8 cellular contexts compared by ENCODE assay signal in the genomic region with DNA sequence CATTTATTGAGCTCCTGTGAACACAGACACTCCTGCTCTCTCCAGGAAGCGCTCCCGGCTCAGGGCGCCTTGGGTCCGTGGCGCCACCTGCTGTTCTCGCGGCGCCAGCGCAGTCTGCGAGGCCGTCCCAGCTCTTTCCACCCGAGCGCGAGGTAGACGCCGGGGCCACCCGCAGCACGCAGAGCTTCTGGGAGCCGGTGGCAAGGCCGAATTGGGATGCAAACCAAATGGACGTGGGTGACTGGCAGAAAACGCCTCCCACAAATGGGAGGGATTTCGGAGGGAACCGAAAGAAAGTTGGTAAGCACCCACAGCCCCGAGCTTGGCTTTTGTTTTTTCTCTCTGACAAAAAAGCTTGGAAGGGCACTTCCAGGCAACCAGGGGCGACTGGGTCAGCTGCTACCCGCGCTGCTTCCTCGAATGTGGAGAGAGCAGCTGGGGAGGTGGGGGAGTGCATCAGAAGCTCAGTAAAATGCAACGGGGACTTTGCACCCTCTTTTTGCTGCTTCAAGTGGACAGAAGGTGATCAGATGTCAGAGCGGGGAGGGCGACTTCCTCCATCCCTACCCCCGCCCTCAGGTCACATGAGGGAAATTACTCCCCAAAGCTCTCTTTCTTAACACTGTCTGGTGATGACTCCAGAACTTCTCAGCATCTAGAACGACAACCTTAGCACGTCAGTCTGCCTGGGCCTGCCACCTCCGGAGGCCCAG. TPM values are rescaled to one million over a fixed set of nuclear protein-coding genes. Genes with fewer than 3 reads are reported as not detected.
DNase-seq lines count a peak whose midpoint lies in the region; ATAC-seq, FAIRE-seq and TF ChIP-seq lines count a peak whose summit lies in the region.

No MANE protein-coding gene starts in this region.

- H3K9me3 ChIP-seq in HepG2 (ENCODE audit: low read length) = no peaks in the 10 kb centered on the region

- H3K4me1 ChIP-seq in HepG2 (ENCODE audit: insufficient read depth, low read length) = peaks cover 41% of the 10 kb centered on the region

- H3K4me3 Mint-ChIP-seq in activated CD4-positive, alpha-beta T cell treated with anti-CD3 and anti-CD28 coated beads, Interleukin-2, amount 10 ng/mL, durations not matched to agents 7 days and 5 days = peak overlapping the region; percentile 69
- H3K4me3 Mint-ChIP-seq in dendritic cell treated with granulocyte-macrophage colony-stimulating factor and Interleukin-4, amounts not matched to agents 40 ng/mL and 50 ng/mL, for 4 days = peak overlapping the region; percentile 95

- peaks cover 9% of the 10 kb centered on the region for H3K27me3 Mint-ChIP-seq in activated CD4-positive, alpha-beta T cell treated with anti-CD3 and anti-CD28 coated beads, Interleukin-2, amount 10 ng/mL, durations not matched to agents 7 days and 5 days
- no peaks in the 10 kb centered on the region for H3K27me3 Mint-ChIP-seq in dendritic cell treated with granulocyte-macrophage colony-stimulating factor and Interleukin-4, amounts not matched to agents 40 ng/mL and 50 ng/mL, for 4 days

- H3K27me3 ChIP-seq in HepG2 (ENCODE audit: control insufficient read depth in 1 of 2, insufficient read depth in 2 of 2, low read length in 2 of 2) = peaks cover 0 to 8% of the 10 kb centered on the region in 2 experiments; a peak in 4 of 5 replicates

- BruUV-seq in HepG2 (replicated peaks; lab: Mats Ljungman, UMichigan) = TSS peak; percentile 79

- peaks cover 46% of the 10 kb centered on the region for H3K4me1 Mint-ChIP-seq in activated CD4-positive, alpha-beta T cell treated with anti-CD3 and anti-CD28 coated beads, Interleukin-2, amount 10 ng/mL, durations not matched to agents 7 days and 5 days
- H3K4me1 Mint-ChIP-seq in dendritic cell treated with granulocyte-macrophage colony-stimulating factor and Interleukin-4, amounts not matched to agents 40 ng/mL and 50 ng/mL, for 4 days (ENCODE audit: low read depth) = peaks cover 76% of the 10 kb centered on the region

- POLR2A ChIA-PET in activated CD4-positive, alpha-beta T cell treated with anti-CD3 and anti-CD28 coated beads, Interleukin-2, amount 10 ng/mL, durations not matched to agents 7 days and 5 days (lab: Charles Lee) = interaction anchor here (0.8 kb wide), 2 partner anchors 257 to 392 kb away, joined by 3 read pairs; no protein-coding TSS in a partner anchor
- POLR2A ChIA-PET in HepG2 (lab: Yijun Ruan, JAX) = interaction anchor here (0.6 to 2.0 kb wide), 16 partner anchors 9 to 458 kb away, joined by 3 to 34 read pairs (median 6); a partner anchor contains a TSS

- WGBS in HepG2 (ENCODE audit: low lambda C conversion rate) = under 1% methylated on average over 33 of the region's 36 CpGs

- peak; percentile 41 to 67; a peak in 2 of 4 replicates for TF ChIP-seq POLR2A in HepG2 (IDR thresholded peaks at IDR 0.05; ENCODE audit: insufficient read depth in 1 of 2, low read depth in 2 of 2, low read length in 2 of 2)

- H3K79me2 ChIP-seq in HepG2 (ENCODE audit: insufficient read depth, low read length) = no peaks in the 10 kb centered on the region

- H3K9me3 Mint-ChIP-seq in activated CD4-positive, alpha-beta T cell treated with anti-CD3 and anti-CD28 coated beads, Interleukin-2, amount 10 ng/mL, durations not matched to agents 7 days and 5 days = no peaks in the 10 kb centered on the region
- no peaks in the 10 kb centered on the region for H3K9me3 Mint-ChIP-seq in dendritic cell treated with granulocyte-macrophage colony-stimulating factor and Interleukin-4, amounts not matched to agents 40 ng/mL and 50 ng/mL, for 4 days

- CTCF ChIA-PET in activated CD4-positive, alpha-beta T cell treated with anti-CD3 and anti-CD28 coated beads, Interleukin-2, amount 10 ng/mL, durations not matched to agents 7 days and 5 days (lab: Charles Lee) = interaction anchor here (0.6 to 3.2 kb wide), 55 partner anchors 10 to 1704 kb away, joined by 3 to 39 read pairs (median 5); a partner anchor contains a TSS
- CTCF ChIA-PET in HepG2 (lab: Yijun Ruan, JAX; ENCODE audit: low intra/inter-chr PET ratio, low total read pairs) = interaction anchor here (0.6 to 2.2 kb wide), 4 partner anchors 26 to 270 kb away, joined by 3 to 13 read pairs (median 8); no protein-coding TSS in a partner anchor

- peak overlapping the region; percentile 97 for H3K4me2 ChIP-seq in HepG2 (ENCODE audit: low read depth, low read length)

- in situ Hi-C loops in HepG2 (cut with HindIII; ENCODE audit: extremely low pct_ligation_motif_present, low pct_unique_long_range_greater_than_20kb) = loop anchor here (5.0 kb wide), 1 partner anchor 276 kb away; no protein-coding TSS in a partner anchor

- peak overlapping the region; percentile 69 for H3K27ac ChIP-seq in HepG2 (ENCODE audit: extremely low read length, insufficient read depth, low read length)

- H3K4me3 ChIP-seq in HepG2 (replicated peaks in 1 of 3; ENCODE audit: insufficient read depth in 1 of 3, low read depth in 2 of 3, low read length in 3 of 3) = peak overlapping the region; percentile 67 to 80 (median 73)

- peak overlapping the region; percentile 80 for H3K27ac Mint-ChIP-seq in activated CD4-positive, alpha-beta T cell treated with anti-CD3 and anti-CD28 coated beads, Interleukin-2, amount 10 ng/mL, durations not matched to agents 7 days and 5 days
- no peak overlapping the region for H3K27ac Mint-ChIP-seq in dendritic cell treated with granulocyte-macrophage colony-stimulating factor and Interleukin-4, amounts not matched to agents 40 ng/mL and 50 ng/mL, for 4 days

- H2AFZ ChIP-seq in HepG2 (ENCODE audit: low read length) = peak overlapping the region; percentile 87

- peak; percentile 100 for TF ChIP-seq CTCF in HepG2 (CRISPR knock-in tag; IDR thresholded peaks at IDR 0.05)

- ATAC-seq in GM18907 (IDR thresholded peaks at IDR 0.05; ENCODE audit: unreplicated experiment) = peak; percentile 93
- ATAC-seq in HG03196 (IDR thresholded peaks at IDR 0.05; ENCODE audit: unreplicated experiment) = peak; percentile 95
- peak; percentile 95 for ATAC-seq in HepG2

- peak overlapping the region; percentile 69 for H3K9ac ChIP-seq in HepG2 (ENCODE audit: insufficient read depth, low read depth, low read length)

- FAIRE-seq in HepG2 (lab: Jason Lieb, UNC) = peak; percentile 85

- no peaks in the 10 kb centered on the region for H3K36me3 ChIP-seq in HepG2 (replicated peaks in 1 of 2; ENCODE audit: control insufficient read depth in 1 of 2, insufficient read depth in 2 of 2, low read length in 2 of 2)

- TF ChIP-seq EP300 in HepG2 (IDR thresholded peaks at IDR 0.05; ENCODE audit: low read depth in 2 of 2, low read length in 2 of 2) (peak in 1 of 2 experiments; percentile 35; a peak in 1 of 4 replicates), HepG2 (CRISPR knock-in tag; IDR thresholded peaks at IDR 0.05; ENCODE audit: borderline replicate concordance) (no peak)

- TF ChIP-seq RAD21 in HepG2 (CRISPR knock-in tag; IDR thresholded peaks at IDR 0.05) = peak; percentile 98

- intact Hi-C loops in dendritic cell treated with granulocyte-macrophage colony-stimulating factor and Interleukin-4, amounts not matched to agents 40 ng/mL and 50 ng/mL, for 4 days (cut with micrococcal nuclease) = loop anchor here (2.0 kb wide), 3 partner anchors 15 to 379 kb away; a partner anchor contains a TSS
- intact Hi-C loops in HepG2 (cut with micrococcal nuclease; ENCODE audit: unreplicated experiment) = loop anchor here (1.0 to 5.0 kb wide), 4 partner anchors 10 to 271 kb away; no protein-coding TSS in a partner anchor

- H4K20me1 ChIP-seq in HepG2 (ENCODE audit: insufficient read depth, low read length) = no peaks in the 10 kb centered on the region

- no peaks in the 10 kb centered on the region for H3K36me3 Mint-ChIP-seq in activated CD4-positive, alpha-beta T cell treated with anti-CD3 and anti-CD28 coated beads, Interleukin-2, amount 10 ng/mL, durations not matched to agents 7 days and 5 days (ENCODE audit: low read depth)
- peaks cover 12% of the 10 kb centered on the region for H3K36me3 Mint-ChIP-seq in dendritic cell treated with granulocyte-macrophage colony-stimulating factor and Interleukin-4, amounts not matched to agents 40 ng/mL and 50 ng/mL, for 4 days (ENCODE audit: low read depth)

- DNase-seq in AML-193 (lab: John Stamatoyannopoulos, UW) (peak; percentile 78 to 81), NCI-H510A (lab: John Stamatoyannopoulos, UW) (peak; percentile 81), HepG2 (ENCODE audit: low spot score) (peak; percentile 76)
- DNase-seq in activated CD4-positive, alpha-beta T cell treated with anti-CD3 and anti-CD28 coated beads, Interleukin-2, amount 10 ng/mL, durations not matched to agents 7 days and 5 days = peak; percentile 81
- peak; percentile 82 to 88 for DNase-seq in stimulated activated CD4-positive, alpha-beta T cell treated with anti-CD3 and anti-CD28 coated beads, Interleukin-2, amount 100 ng/mL, for 48 hours

TF ChIP-seq in HepG2, 621 proteins besides CTCF, POLR2A, EP300 and RAD21 (continues in another document):
- no peak for TF ChIP-seq ZNF569 (CRISPR knock-in tag; IDR thresholded peaks at IDR 0.05; ENCODE audit: borderline replicate concordance)

RNA-seq across cellular contexts. Expression of a gene that starts 13.5 kb away (rescaled TPM):
- 10 to 100 TPM; 65.1 to 92.9 TPM for total RNA-seq in activated CD4-positive, alpha-beta T cell treated with anti-CD3 and anti-CD28 coated beads, Interleukin-2, amount 10 ng/mL, durations not matched to agents 7 days and 5 days
- total RNA-seq in HepG2 (2016; rRNA removed; fragmentation: Illumina TruSeq; extraction: Trizol) = 43.9 and 46.5 TPM in 2 replicates
- total RNA-seq in HepG2 (2016; cell fraction: cytosol; rRNA removed; fragmentation: Illumina TruSeq; extraction: Trizol; ENCODE audit: low read depth) = 30.7 and 33.0 TPM in 2 replicates
- total RNA-seq in HepG2 (2016; cell fraction: insoluble cytoplasmic fraction; rRNA removed; fragmentation: Illumina TruSeq; extraction: Trizol) = 41.9 and 43.3 TPM in 2 replicates
- 52.7 and 60.8 TPM in 2 replicates for total RNA-seq in HepG2 (2016; cell fraction: membrane; rRNA removed; fragmentation: Illumina TruSeq; extraction: Trizol)
- total RNA-seq in HepG2 (2016; cell fraction: nucleus; rRNA removed; fragmentation: Illumina TruSeq; extraction: Trizol) = 39.0 and 46.1 TPM in 2 replicates
- polyA plus RNA-seq in HepG2 (2011; rRNA removed) = 19.5 and 21.4 TPM in 2 replicates
- 9.8 and 10.1 TPM in 2 replicates for polyA plus RNA-seq in HepG2 (2011; cell fraction: cytosol; rRNA removed)
- polyA plus RNA-seq in HepG2 (2011; cell fraction: nucleus; rRNA removed) = 21.8 and 26.8 TPM in 2 replicates
- 20.4 and 24.7 TPM in 2 replicates for polyA plus RNA-seq in HepG2 (2012)
- polyA plus RNA-seq in HepG2 (2016; cell fraction: cytosol; fragmentation: Illumina TruSeq; extraction: Trizol; ENCODE audit: low read depth) = 2.5 and 3.4 TPM in 2 replicates
- polyA plus RNA-seq in HepG2 (2016; cell fraction: insoluble cytoplasmic fraction; fragmentation: Illumina TruSeq; extraction: Trizol; ENCODE audit: low read depth) = 37.7 and 43.0 TPM in 2 replicates
- 8.9 and 11.1 TPM in 2 replicates for polyA plus RNA-seq in HepG2 (2016; cell fraction: membrane; fragmentation: Illumina TruSeq; extraction: Trizol; ENCODE audit: low read depth)
- 44.5 and 49.0 TPM in 2 replicates for polyA plus RNA-seq in HepG2 (2016; cell fraction: nucleus; fragmentation: Illumina TruSeq; extraction: Trizol; ENCODE audit: insufficient read depth, low read depth)
- 5.4 and 18.1 TPM in 2 replicates for polyA minus RNA-seq in HepG2 (2011; rRNA and poly(A)+ RNA removed; ENCODE audit: low replicate concordance)
- polyA minus RNA-seq in HepG2 (2011; cell fraction: cytosol; rRNA and poly(A)+ RNA removed) = 24.2 and 26.0 TPM in 2 replicates
- 43.1 and 53.5 TPM in 2 replicates for polyA minus RNA-seq in HepG2 (2011; cell fraction: nucleus; rRNA and poly(A)+ RNA removed)

Comparison
In these comparisons a context has a peak if more than half of its experiments do, and no peak if none do; other contexts are left out.
1. Peak in every context shown above with its lines: DNase-seq, ATAC-seq, H3K4me3 ChIP-seq and H3K27ac ChIP-seq.